Comparison of ENCODE assay signal across 10 cellular contexts in genomic region chr1:54885237-54885679, GRCh38. TPM values are rescaled to one million over a fixed set of nuclear protein-coding genes. Genes with fewer than 3 reads are reported as not detected.
DNase-seq lines count a peak whose midpoint lies in the region; ATAC-seq and TF ChIP-seq lines count a peak whose summit lies in the region.
"Had no signal": no experiment of that assay in that cellular context is flagged by ENCODE, and none has a peak within 500 bp of the region (broad histone marks: within the 10 kb centered on the region; RNA-seq: fewer than 3 reads in every experiment).

No MANE protein-coding gene starts in this region.

- H4K8ac ChIP-seq in trophoblast cell (ENCODE audit: low read depth, low read length) = no peak overlapping the region

- no peak overlapping the region for H4K91ac ChIP-seq in trophoblast cell (ENCODE audit: low read depth, low read length)

- H2BK12ac ChIP-seq in trophoblast cell (ENCODE audit: low read length) = no peak overlapping the region

- H3K4ac ChIP-seq in trophoblast cell (ENCODE audit: low read depth, low read length) = peak overlapping the region; percentile 94

- H4K20me1 ChIP-seq in SU-DHL-6 (ENCODE audit: low read depth, low read length) = peaks cover 1% of the 10 kb centered on the region

- peaks cover 18 to 80% (median 26%) of the 10 kb centered on the region in 3 donors for H3K4me1 ChIP-seq in esophagus squamous epithelium
- peaks cover 27 to 38% of the 10 kb centered on the region in 2 experiments for H3K4me1 ChIP-seq in trophoblast cell (ENCODE audit: control insufficient read depth in 1 of 2, insufficient read depth in 2 of 2, low read length in 2 of 2)
- peaks cover 33% of the 10 kb centered on the region for H3K4me1 ChIP-seq in vagina

- TF ChIP-seq POLR2A in esophagus squamous epithelium (IDR thresholded peaks at IDR 0.05) = no peak
- no peak for TF ChIP-seq POLR2A in vagina (IDR thresholded peaks at IDR 0.05)

- H3K36me3 ChIP-seq in H7 (replicated peaks; ENCODE audit: control insufficient read depth, insufficient read depth, low read length) = peaks cover 24% of the 10 kb centered on the region
- peaks cover 41% of the 10 kb centered on the region for H3K36me3 ChIP-seq in SU-DHL-6 (ENCODE audit: low read length)
- H3K36me3 ChIP-seq in esophagus squamous epithelium = peaks cover 0 to 36% (median 0%) of the 10 kb centered on the region in 3 donors
- peaks cover 13 to 14% of the 10 kb centered on the region in 2 experiments for H3K36me3 ChIP-seq in trophoblast cell (ENCODE audit: control insufficient read depth in 1 of 2, insufficient read depth in 2 of 2, low read length in 2 of 2)
- no peaks in the 10 kb centered on the region for H3K36me3 ChIP-seq in vagina

- H3K79me1 ChIP-seq in trophoblast cell (ENCODE audit: low read length) = peaks cover 19% of the 10 kb centered on the region

- H3K18ac ChIP-seq in trophoblast cell (ENCODE audit: low read length) = no peak overlapping the region

- H3F3A ChIP-seq in SU-DHL-6 (ENCODE audit: insufficient read depth) = peaks cover 3% of the 10 kb centered on the region; the same call in 1 of the 2 replicates

- H3K79me2 ChIP-seq in SU-DHL-6 (ENCODE audit: insufficient read depth, low read length) = peaks cover 67% of the 10 kb centered on the region
- peaks cover 25% of the 10 kb centered on the region for H3K79me2 ChIP-seq in trophoblast cell (ENCODE audit: control insufficient read depth, insufficient read depth, low read length, poor library complexity)

- no peak overlapping the region for H2BK5ac ChIP-seq in trophoblast cell (ENCODE audit: low read depth, low read length, poor library complexity)

- peak overlapping the region; percentile 80; the same call in 1 of the 2 replicates for H3K27ac ChIP-seq in SU-DHL-6 (ENCODE audit: low read depth, low read length)
- peak overlapping the region; percentile 83 to 93 (median 90) for H3K27ac ChIP-seq in esophagus squamous epithelium
- no peak overlapping the region for H3K27ac ChIP-seq in trophoblast cell (ENCODE audit: low read depth, low read length)
- H3K27ac ChIP-seq in vagina = no peak overlapping the region

- peak overlapping the region; percentile 95 for H3K9ac ChIP-seq in SU-DHL-6 (ENCODE audit: low read length)
- no peak overlapping the region for H3K9ac ChIP-seq in trophoblast cell (ENCODE audit: low read length)

- intact Hi-C loops in esophagus squamous epithelium (cut with DNase I) (loop anchor here (10.0 kb wide), 1 partner anchor 60 kb away; no protein-coding TSS in a partner anchor), vagina (cut with DNase I) (no loop called here)

- no peaks in the 10 kb centered on the region for H3K27me3 ChIP-seq in H7 (ENCODE audit: control insufficient read depth, insufficient read depth, low read length)
- no peaks in the 10 kb centered on the region for H3K27me3 ChIP-seq in SU-DHL-6 (ENCODE audit: low read length)
- H3K27me3 ChIP-seq in esophagus squamous epithelium = no peaks in the 10 kb centered on the region
- H3K27me3 ChIP-seq in trophoblast cell (ENCODE audit: insufficient read depth, low read length) = no peaks in the 10 kb centered on the region
- no peaks in the 10 kb centered on the region for H3K27me3 ChIP-seq in vagina

- no peak overlapping the region for H2AK5ac ChIP-seq in trophoblast cell (ENCODE audit: low read length)

- no peak overlapping the region for H4K12ac ChIP-seq in trophoblast cell (ENCODE audit: low read depth, low read length)

- no peak for DNase-seq in H7
- DNase-seq in esophagus squamous epithelium (lab: John Stamatoyannopoulos, UW) = no peak
- no peak for DNase-seq in trophoblast cell
- DNase-seq in COR-L47 (lab: John Stamatoyannopoulos, UW) = no peak
- no peak for DNase-seq in GM19238 (ENCODE audit: insufficient read length, low spot score)
- DNase-seq in vagina (ENCODE audit: extremely low spot score in 2 of 2) = no peak
- DNase-seq: activated CD4-positive, alpha-beta T cell treated with anti-CD3 and anti-CD28 coated beads, Interleukin-2, amount 50 U/mL, for 4 hours; NCI-H1105 had no signal

- H3K4me3 ChIP-seq in H7 (ENCODE audit: insufficient read depth, low read depth, low read length) (peak overlapping the region; percentile 100; the same call in 1 of the 2 replicates), SU-DHL-6 (ENCODE audit: insufficient read depth, low read length, poor library complexity, severe bottlenecking) (peak overlapping the region; percentile 93), esophagus squamous epithelium (peak overlapping the region; percentile 74 to 92 (median 80)), trophoblast cell (ENCODE audit: low read depth, low read length) (no peak overlapping the region), vagina (peak overlapping the region in 1 of 2 donors; percentile 81)

- H2BK120ac ChIP-seq in trophoblast cell (ENCODE audit: insufficient read depth, low read length, poor library complexity) = no peak overlapping the region

- H2AFZ ChIP-seq in SU-DHL-6 (ENCODE audit: low read depth, low read length, severe bottlenecking) = no peak overlapping the region
- H2AFZ ChIP-seq in trophoblast cell (ENCODE audit: insufficient read depth, low read length, poor library complexity) = no peak overlapping the region

- TF ChIP-seq CTCF in SU-DHL-6 (IDR thresholded peaks at IDR 0.05; ENCODE audit: insufficient read depth, low read length, poor library complexity, severe bottlenecking) = no peak
- no peak for TF ChIP-seq CTCF in esophagus squamous epithelium (IDR thresholded peaks at IDR 0.05)
- TF ChIP-seq CTCF in vagina (IDR thresholded peaks at IDR 0.05) = no peak

- H3K9me3 ChIP-seq in SU-DHL-6 (ENCODE audit: insufficient read depth, low read length) (0 out of 2 replicates have a peak, but pooled peaks cover 3% of the 10 kb centered on the region), esophagus squamous epithelium (no peaks in the 10 kb centered on the region), trophoblast cell (ENCODE audit: insufficient read depth, low read depth, low read length) (no peaks in the 10 kb centered on the region), vagina (no peaks in the 10 kb centered on the region)

- no peak for ATAC-seq in HG03108 (IDR thresholded peaks at IDR 0.05; ENCODE audit: unreplicated experiment)

- H3K23ac ChIP-seq in trophoblast cell (ENCODE audit: low read length) = no peak overlapping the region

- H3K9me2 ChIP-seq in SU-DHL-6 (replicated peaks; ENCODE audit: insufficient read depth, low read length) = no peaks in the 10 kb centered on the region

- H3K4me2 ChIP-seq in SU-DHL-6 (ENCODE audit: low read depth, low read length, poor library complexity, severe bottlenecking) (peak overlapping the region; percentile 81), trophoblast cell (ENCODE audit: low read length) (peak overlapping the region; percentile 72)

- WGBS in esophagus squamous epithelium, 2 donors = 45 to 49% methylated on average over 2 to 4 of the region's 4 CpGs
- no CpG with 5 or more reads among the region's 4 CpGs for WGBS in trophoblast cell (ENCODE audit: extremely low coverage, insufficient coverage, insufficient read length)

- H3K14ac ChIP-seq in trophoblast cell (ENCODE audit: low read length) = no peak overlapping the region

RNA-seq across cellular contexts. Expression of gene DHCR24, which starts 1.7 kb away (rescaled TPM):
- total RNA-seq in H7 (2014; rRNA removed; shearing (Covaris generic)) = 278 and 349 TPM in 2 replicates
- total RNA-seq in esophagus squamous epithelium (100 to 1,000 TPM; 285 to 499 (median 340) TPM), vagina (141 TPM)
- 120 and 123 TPM in 2 replicates for polyA plus RNA-seq in trophoblast cell (2013)

Comparison
In these comparisons a context has a peak if more than half of its experiments do, and no peak if none do; other contexts are left out.
1. H3K27ac ChIP-seq: peak in SU-DHL-6 (single experiment) and esophagus squamous epithelium (4 of 4); none in trophoblast cell (single experiment) and vagina (single experiment).